1 cellular context compared by ENCODE assay signal in the genomic region with DNA sequence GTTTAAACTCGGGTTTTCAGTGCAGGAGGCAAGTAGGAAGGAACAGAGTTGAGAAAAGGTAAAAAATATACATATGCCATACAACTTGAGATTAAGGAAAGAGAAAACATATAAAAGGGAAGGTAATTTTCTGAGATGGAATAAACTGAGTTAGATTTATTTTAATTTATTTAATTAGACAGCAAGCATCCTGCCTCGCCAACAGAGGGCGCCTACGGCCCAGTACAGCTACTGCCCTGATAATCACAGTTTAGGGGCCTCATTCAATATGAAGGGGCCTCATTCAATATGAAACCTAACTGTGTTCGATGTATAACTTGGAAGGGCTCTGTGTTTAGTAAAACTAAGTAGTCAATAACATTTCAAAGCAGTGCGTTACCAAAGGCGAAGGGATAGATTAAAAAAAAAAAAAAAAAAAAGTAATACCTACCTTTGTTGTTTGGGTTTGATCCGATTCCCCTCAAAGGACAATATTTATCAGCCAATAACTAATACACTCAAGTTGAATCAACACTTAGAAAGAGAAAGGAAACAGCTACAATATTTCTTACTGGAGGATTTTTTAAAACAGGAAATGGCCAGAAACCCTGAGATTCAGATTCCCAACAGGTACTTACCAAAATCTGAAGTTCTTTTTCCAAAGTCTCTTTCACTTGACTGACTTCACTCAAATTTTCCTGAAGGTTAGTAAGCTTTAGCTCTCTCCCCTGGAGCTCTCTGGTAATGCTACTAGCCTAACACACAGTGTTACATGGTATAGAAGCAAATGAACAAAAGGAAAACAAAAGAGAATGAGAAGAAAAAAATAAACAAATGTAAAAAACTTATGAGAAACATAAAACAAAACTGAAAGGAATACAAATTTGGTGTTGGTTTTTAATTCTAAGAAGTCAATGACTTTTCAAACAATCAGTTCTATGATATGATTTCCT.
TF ChIP-seq lines count a peak whose summit lies in the region.

No MANE protein-coding gene starts in this region.

TF ChIP-seq in HEK293, 187 proteins besides CTCF, POLR2A, EP300 and RAD21 (continued from another document):
- TF ChIP-seq, protein P1, sequence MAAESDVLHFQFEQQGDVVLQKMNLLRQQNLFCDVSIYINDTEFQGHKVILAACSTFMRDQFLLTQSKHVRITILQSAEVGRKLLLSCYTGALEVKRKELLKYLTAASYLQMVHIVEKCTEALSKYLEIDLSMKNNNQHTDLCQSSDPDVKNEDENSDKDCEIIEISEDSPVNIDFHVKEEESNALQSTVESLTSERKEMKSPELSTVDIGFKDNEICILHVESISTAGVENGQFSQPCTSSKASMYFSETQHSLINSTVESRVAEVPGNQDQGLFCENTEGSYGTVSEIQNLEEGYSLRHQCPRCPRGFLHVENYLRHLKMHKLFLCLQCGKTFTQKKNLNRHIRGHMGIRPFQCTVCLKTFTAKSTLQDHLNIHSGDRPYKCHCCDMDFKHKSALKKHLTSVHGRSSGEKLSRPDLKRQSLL (tag by site-specific recombination; IDR thresholded peaks at IDR 0.05) = no peak
- no peak for TF ChIP-seq BCL11B (tag by site-specific recombination; IDR thresholded peaks at IDR 0.05; ENCODE audit: low read depth)
- no peak for TF ChIP-seq ZNF596 (tag by site-specific recombination; IDR thresholded peaks at IDR 0.05)
- TF ChIP-seq, protein P2, sequence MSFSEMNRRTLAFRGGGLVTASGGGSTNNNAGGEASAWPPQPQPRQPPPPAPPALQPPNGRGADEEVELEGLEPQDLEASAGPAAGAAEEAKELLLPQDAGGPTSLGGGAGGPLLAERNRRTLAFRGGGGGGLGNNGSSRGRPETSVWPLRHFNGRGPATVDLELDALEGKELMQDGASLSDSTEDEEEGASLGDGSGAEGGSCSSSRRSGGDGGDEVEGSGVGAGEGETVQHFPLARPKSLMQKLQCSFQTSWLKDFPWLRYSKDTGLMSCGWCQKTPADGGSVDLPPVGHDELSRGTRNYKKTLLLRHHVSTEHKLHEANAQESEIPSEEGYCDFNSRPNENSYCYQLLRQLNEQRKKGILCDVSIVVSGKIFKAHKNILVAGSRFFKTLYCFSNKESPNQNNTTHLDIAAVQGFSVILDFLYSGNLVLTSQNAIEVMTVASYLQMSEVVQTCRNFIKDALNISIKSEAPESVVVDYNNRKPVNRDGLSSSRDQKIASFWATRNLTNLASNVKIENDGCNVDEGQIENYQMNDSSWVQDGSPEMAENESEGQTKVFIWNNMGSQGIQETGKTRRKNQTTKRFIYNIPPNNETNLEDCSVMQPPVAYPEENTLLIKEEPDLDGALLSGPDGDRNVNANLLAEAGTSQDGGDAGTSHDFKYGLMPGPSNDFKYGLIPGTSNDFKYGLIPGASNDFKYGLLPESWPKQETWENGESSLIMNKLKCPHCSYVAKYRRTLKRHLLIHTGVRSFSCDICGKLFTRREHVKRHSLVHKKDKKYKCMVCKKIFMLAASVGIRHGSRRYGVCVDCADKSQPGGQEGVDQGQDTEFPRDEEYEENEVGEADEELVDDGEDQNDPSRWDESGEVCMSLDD (tag by site-specific recombination; IDR thresholded peaks at IDR 0.05) = no peak
- TF ChIP-seq ZNF433 (tag by site-specific recombination; IDR thresholded peaks at IDR 0.05; ENCODE audit: low read depth) = no peak
- no peak for TF ChIP-seq ZNF202 (tag by site-specific recombination; IDR thresholded peaks at IDR 0.05; ENCODE audit: borderline replicate concordance)
- no peak for TF ChIP-seq ZNF423 (tag by site-specific recombination; IDR thresholded peaks at IDR 0.05)
- TF ChIP-seq ZNF76 (tag by site-specific recombination; IDR thresholded peaks at IDR 0.05; ENCODE audit: borderline replicate concordance, low read depth) = no peak
- TF ChIP-seq, protein P3, sequence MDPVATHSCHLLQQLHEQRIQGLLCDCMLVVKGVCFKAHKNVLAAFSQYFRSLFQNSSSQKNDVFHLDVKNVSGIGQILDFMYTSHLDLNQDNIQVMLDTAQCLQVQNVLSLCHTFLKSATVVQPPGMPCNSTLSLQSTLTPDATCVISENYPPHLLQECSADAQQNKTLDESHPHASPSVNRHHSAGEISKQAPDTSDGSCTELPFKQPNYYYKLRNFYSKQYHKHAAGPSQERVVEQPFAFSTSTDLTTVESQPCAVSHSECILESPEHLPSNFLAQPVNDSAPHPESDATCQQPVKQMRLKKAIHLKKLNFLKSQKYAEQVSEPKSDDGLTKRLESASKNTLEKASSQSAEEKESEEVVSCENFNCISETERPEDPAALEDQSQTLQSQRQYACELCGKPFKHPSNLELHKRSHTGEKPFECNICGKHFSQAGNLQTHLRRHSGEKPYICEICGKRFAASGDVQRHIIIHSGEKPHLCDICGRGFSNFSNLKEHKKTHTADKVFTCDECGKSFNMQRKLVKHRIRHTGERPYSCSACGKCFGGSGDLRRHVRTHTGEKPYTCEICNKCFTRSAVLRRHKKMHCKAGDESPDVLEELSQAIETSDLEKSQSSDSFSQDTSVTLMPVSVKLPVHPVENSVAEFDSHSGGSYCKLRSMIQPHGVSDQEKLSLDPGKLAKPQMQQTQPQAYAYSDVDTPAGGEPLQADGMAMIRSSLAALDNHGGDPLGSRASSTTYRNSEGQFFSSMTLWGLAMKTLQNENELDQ (tag by site-specific recombination; IDR thresholded peaks at IDR 0.05; ENCODE audit: low read depth) = no peak
- no peak for TF ChIP-seq ZNF324 (tag by site-specific recombination; IDR thresholded peaks at IDR 0.05)
- TF ChIP-seq ZNF157 (tag by site-specific recombination; IDR thresholded peaks at IDR 0.05) = no peak
- TF ChIP-seq ZNF335 (tag by site-specific recombination; conservative IDR thresholded peaks at IDR 0.05) = no peak
- no peak for TF ChIP-seq ZNF529 (tag by site-specific recombination; IDR thresholded peaks at IDR 0.05; ENCODE audit: insufficient replicate concordance)
- TF ChIP-seq, protein P4, sequence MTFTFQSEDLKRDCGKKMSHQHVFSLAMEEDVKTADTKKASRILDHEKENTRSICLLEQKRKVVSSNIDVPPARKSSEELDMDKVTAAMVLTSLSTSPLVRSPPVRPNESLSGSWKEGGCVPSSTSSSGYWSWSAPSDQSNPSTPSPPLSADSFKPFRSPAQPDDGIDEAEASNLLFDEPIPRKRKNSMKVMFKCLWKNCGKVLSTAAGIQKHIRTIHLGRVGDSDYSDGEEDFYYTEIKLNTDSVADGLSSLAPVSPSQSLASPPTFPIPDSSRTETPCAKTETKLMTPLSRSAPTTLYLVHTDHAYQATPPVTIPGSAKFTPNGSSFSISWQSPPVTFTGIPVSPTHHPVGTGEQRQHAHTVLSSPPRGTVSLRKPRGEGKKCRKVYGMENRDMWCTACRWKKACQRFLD (tag by site-specific recombination; IDR thresholded peaks at IDR 0.05) = no peak
- TF ChIP-seq, protein P5, sequence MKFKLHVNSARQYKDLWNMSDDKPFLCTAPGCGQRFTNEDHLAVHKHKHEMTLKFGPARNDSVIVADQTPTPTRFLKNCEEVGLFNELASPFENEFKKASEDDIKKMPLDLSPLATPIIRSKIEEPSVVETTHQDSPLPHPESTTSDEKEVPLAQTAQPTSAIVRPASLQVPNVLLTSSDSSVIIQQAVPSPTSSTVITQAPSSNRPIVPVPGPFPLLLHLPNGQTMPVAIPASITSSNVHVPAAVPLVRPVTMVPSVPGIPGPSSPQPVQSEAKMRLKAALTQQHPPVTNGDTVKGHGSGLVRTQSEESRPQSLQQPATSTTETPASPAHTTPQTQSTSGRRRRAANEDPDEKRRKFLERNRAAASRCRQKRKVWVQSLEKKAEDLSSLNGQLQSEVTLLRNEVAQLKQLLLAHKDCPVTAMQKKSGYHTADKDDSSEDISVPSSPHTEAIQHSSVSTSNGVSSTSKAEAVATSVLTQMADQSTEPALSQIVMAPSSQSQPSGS (tag by site-specific recombination; IDR thresholded peaks at IDR 0.05; ENCODE audit: low read depth) = no peak
- no peak for TF ChIP-seq HOXD13 (CRISPR knock-in tag; IDR thresholded peaks at IDR 0.05; ENCODE audit: borderline replicate concordance)
- TF ChIP-seq KLF1 (tag by site-specific recombination; IDR thresholded peaks at IDR 0.05) = no peak
- TF ChIP-seq MYNN (tag by site-specific recombination; IDR thresholded peaks at IDR 0.05; ENCODE audit: borderline replicate concordance) = no peak
- TF ChIP-seq, protein P6, sequence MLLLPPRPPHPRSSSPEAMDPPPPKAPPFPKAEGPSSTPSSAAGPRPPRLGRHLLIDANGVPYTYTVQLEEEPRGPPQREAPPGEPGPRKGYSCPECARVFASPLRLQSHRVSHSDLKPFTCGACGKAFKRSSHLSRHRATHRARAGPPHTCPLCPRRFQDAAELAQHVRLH (tag by site-specific recombination; IDR thresholded peaks at IDR 0.05) = no peak
- TF ChIP-seq ZNF768 (tag by site-specific recombination; IDR thresholded peaks at IDR 0.05) = no peak
- TF ChIP-seq ZNF501 (tag by site-specific recombination; IDR thresholded peaks at IDR 0.05) = no peak
- TF ChIP-seq ZNF621 (tag by site-specific recombination; IDR thresholded peaks at IDR 0.05) = no peak
- TF ChIP-seq ZNF521 (tag by site-specific recombination; IDR thresholded peaks at IDR 0.05) = no peak
- peak; percentile 55; the same call in 1 of the 2 replicates for TF ChIP-seq PRDM1 (tag by site-specific recombination; IDR thresholded peaks at IDR 0.05)
- TF ChIP-seq ZNF2 (tag by site-specific recombination; IDR thresholded peaks at IDR 0.05) = peak; percentile 98
- TF ChIP-seq ZBTB20 (tag by site-specific recombination; IDR thresholded peaks at IDR 0.05) = no peak
- TF ChIP-seq TRIM28 (IDR thresholded peaks at IDR 0.05; ENCODE audit: borderline replicate concordance, low read length) = no peak
- no peak for TF ChIP-seq ZNF660 (tag by site-specific recombination; IDR thresholded peaks at IDR 0.05)
- TF ChIP-seq, protein P7, sequence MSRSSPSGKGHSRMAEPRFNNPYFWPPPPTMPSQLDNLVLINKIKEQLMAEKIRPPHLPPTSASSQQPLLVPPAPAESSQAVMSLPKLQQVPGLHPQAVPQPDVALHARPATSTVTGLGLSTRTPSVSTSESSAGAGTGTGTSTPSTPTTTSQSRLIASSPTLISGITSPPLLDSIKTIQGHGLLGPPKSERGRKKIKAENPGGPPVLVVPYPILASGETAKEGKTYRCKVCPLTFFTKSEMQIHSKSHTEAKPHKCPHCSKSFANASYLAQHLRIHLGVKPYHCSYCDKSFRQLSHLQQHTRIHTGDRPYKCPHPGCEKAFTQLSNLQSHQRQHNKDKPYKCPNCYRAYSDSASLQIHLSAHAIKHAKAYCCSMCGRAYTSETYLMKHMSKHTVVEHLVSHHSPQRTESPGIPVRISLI (tag by site-specific recombination; IDR thresholded peaks at IDR 0.05) = 0 out of 2 replicates have a peak, but pooled peaks have one; percentile 17
- TF ChIP-seq SP2 (tag by site-specific recombination; IDR thresholded peaks at IDR 0.05) = no peak
- no peak for TF ChIP-seq ZNF214 (tag by site-specific recombination; IDR thresholded peaks at IDR 0.05; ENCODE audit: borderline replicate concordance)
